ENCODE assay signal across 34 cellular contexts in the genomic region with DNA sequence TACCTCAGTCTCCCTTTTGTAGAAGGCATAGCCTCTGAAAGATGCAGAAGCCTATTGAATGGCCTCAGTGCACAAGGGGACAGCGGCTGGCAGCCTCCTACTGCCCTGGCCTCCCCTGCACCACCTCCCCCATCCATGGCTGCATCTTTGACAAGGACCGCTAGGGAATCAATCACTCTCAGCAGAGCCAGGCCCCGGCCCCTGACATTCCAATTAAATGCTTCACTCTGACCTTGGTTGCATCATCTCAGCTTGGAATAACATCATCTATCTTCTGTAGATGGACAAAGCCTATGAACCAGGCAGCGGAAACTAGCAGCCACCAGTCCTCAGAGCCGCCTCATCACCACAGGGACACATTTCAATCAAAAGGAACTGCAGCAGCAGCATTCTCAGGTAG. TPM values are rescaled to one million over a fixed set of nuclear protein-coding genes. Genes with fewer than 3 reads are reported as not detected.
DNase-seq lines count a peak whose midpoint lies in the region; FAIRE-seq and TF ChIP-seq lines count a peak whose summit lies in the region.
"Had no signal": no experiment of that assay in that cellular context is flagged by ENCODE, and none has a peak within 500 bp of the region (broad histone marks: within the 10 kb centered on the region; RNA-seq: fewer than 3 reads in every experiment).

No MANE protein-coding gene starts in this region.

- no peak overlapping the region for H4K8ac ChIP-seq in mesendoderm (ENCODE audit: low read depth, low read length)

- H3K4me1 ChIP-seq in astrocyte (ENCODE audit: insufficient read depth, low read length) (no peaks in the 10 kb centered on the region), mesendoderm (ENCODE audit: control insufficient read depth, low read depth, low read length) (no peaks in the 10 kb centered on the region), ascending aorta (no peaks in the 10 kb centered on the region)
- H3K4me1 ChIP-seq: left lung, testis had no signal

- no peaks in the 10 kb centered on the region for H3K9me3 Mint-ChIP-seq in astrocyte (ENCODE audit: unreplicated experiment)
- H3K9me3 Mint-ChIP-seq: activated naive CD4-positive, alpha-beta T cell treated with anti-CD3 and anti-CD28 coated beads, Interleukin-2, amount 50 U/mL, for 24 hours; activated T-helper 17 cell treated with anti-CD3 and anti-CD28 coated beads, Interleukin-2, amount 50 U/mL, for 72 hours; mesothelial cell of epicardium had no signal

- H4K20me1 ChIP-seq in astrocyte (ENCODE audit: insufficient read depth, low read length), result no peaks in the 10 kb centered on the region

- no peak overlapping the region for H3K56ac ChIP-seq in mesendoderm (ENCODE audit: low read length)

- no peak overlapping the region for H2BK5ac ChIP-seq in mesendoderm (ENCODE audit: low read length)

- H2BK15ac ChIP-seq in mesendoderm (replicated peaks; ENCODE audit: low read depth), result no peak overlapping the region

- no peak overlapping the region for H2AK5ac ChIP-seq in mesendoderm (ENCODE audit: low read length)

- H3K23ac ChIP-seq in mesendoderm (ENCODE audit: low read length), result no peak overlapping the region

- no peak overlapping the region for H3K4me2 ChIP-seq in astrocyte (ENCODE audit: low read length)
- H3K4me2 ChIP-seq in mesendoderm (ENCODE audit: low read length), result no peak overlapping the region
- H3K4me2 ChIP-seq: smooth muscle cell had no signal

- no peaks in the 10 kb centered on the region for H3K36me3 Mint-ChIP-seq in astrocyte (ENCODE audit: low read depth, unreplicated experiment)
- H3K36me3 Mint-ChIP-seq: activated naive CD4-positive, alpha-beta T cell treated with anti-CD3 and anti-CD28 coated beads, Interleukin-2, amount 50 U/mL, for 24 hours; CD14-positive monocyte; mesothelial cell of epicardium; naive thymus-derived CD4-positive, alpha-beta T cell had no signal

- no peak overlapping the region for H3K4me3 Mint-ChIP-seq in astrocyte (ENCODE audit: unreplicated experiment)
- H3K4me3 Mint-ChIP-seq: activated naive CD4-positive, alpha-beta T cell treated with anti-CD3 and anti-CD28 coated beads, Interleukin-2, amount 50 U/mL, for 24 hours; activated T-helper 17 cell treated with anti-CD3 and anti-CD28 coated beads, Interleukin-2, amount 50 U/mL, for 72 hours; CD14-positive monocyte; mesothelial cell of epicardium; naive thymus-derived CD4-positive, alpha-beta T cell had no signal

- H3K27me3 Mint-ChIP-seq in astrocyte (ENCODE audit: low read depth, unreplicated experiment), result peaks cover 30% of the 10 kb centered on the region

- H3K9me3 ChIP-seq in astrocyte (ENCODE audit: insufficient read depth, low read depth, low read length) (peaks cover 3% of the 10 kb centered on the region), ascending aorta (no peaks in the 10 kb centered on the region)
- H3K9me3 ChIP-seq: left lung, testis had no signal

- no peak overlapping the region for H3K27ac ChIP-seq in astrocyte (ENCODE audit: low read depth, low read length)
- H3K27ac ChIP-seq in mesendoderm (ENCODE audit: low read depth, low read length), result no peak overlapping the region
- H3K27ac ChIP-seq in ascending aorta, result no peak overlapping the region
- H3K27ac ChIP-seq: left lung, testis had no signal

- FAIRE-seq in astrocyte (lab: Jason Lieb, UNC), result no peak
- FAIRE-seq: GM19239 had no signal

- no peak overlapping the region for H4K5ac ChIP-seq in mesendoderm (ENCODE audit: low read length)

- H3K27me3 ChIP-seq in astrocyte (ENCODE audit: insufficient read depth, low read length) (peaks cover 2% of the 10 kb centered on the region), mesendoderm (ENCODE audit: insufficient read depth, low read length, poor library complexity) (no peaks in the 10 kb centered on the region), ascending aorta (no peaks in the 10 kb centered on the region)
- H3K27me3 ChIP-seq: testis had no signal

- H3K4me3 ChIP-seq in astrocyte (ENCODE audit: insufficient read depth, low read depth, low read length) (no peak overlapping the region), mesendoderm (ENCODE audit: low read length) (no peak overlapping the region), ascending aorta (no peak overlapping the region)
- H3K4me3 ChIP-seq: left lung, smooth muscle cell, testis had no signal

- DNase-seq in EL, result peak; percentile 36
- DNase-seq in NCI-H2227 (lab: John Stamatoyannopoulos, UW; ENCODE audit: unreplicated experiment), result peak; percentile 15
- DNase-seq in astrocyte (ENCODE audit: low read depth), result no peak
- peak; percentile 87 for DNase-seq in mesendoderm
- DNase-seq in LoVo (ENCODE audit: low spot score), result no peak
- no peak for DNase-seq in ascending aorta (ENCODE audit: low spot score in 2 of 2)
- no peak for DNase-seq in NCI-H1694 treated with DMSO at 0.1 percent for 48 hours (lab: John Stamatoyannopoulos, UW)
- DNase-seq in stimulated activated CD4-positive, alpha-beta T cell treated with anti-CD3 and anti-CD28 coated beads, Interleukin-2, amount 100 ng/mL, for 24 hours, result no peak
- DNase-seq: activated CD4-positive, alpha-beta T cell treated with anti-CD3 and anti-CD28 coated beads, Interleukin-2, amount 50 U/mL, for 4 hours; activated CD4-positive, CD25-positive, alpha-beta regulatory T cell; activated CD8-positive, alpha-beta memory T cell treated with anti-CD3 and anti-CD28 coated beads, Interleukin-2, amount 50 U/mL, for 4 hours; cerebellar nuclear complex; head of caudate nucleus; Kasumi-1; left lung; naive thymus-derived CD4-positive, alpha-beta T cell; NCI-H1048; NCI-H187; NCI-H226; NCI-H774; Right ventricle myocardium superior; stimulated activated CD4-positive, alpha-beta T cell treated with anti-CD3 and anti-CD28 coated beads, Interleukin-2, amount 100 ng/mL, for 48 hours; stimulated activated naive CD4-positive, alpha-beta T cell; T1000; testis had no signal

- no peak overlapping the region for H2BK120ac ChIP-seq in mesendoderm (ENCODE audit: low read depth, low read length)

- H3K9ac ChIP-seq in astrocyte (ENCODE audit: low read length) (no peak overlapping the region), mesendoderm (ENCODE audit: low read length) (no peak overlapping the region)

- peak overlapping the region; percentile 50 for H3K27ac Mint-ChIP-seq in astrocyte (ENCODE audit: unreplicated experiment)
- H3K27ac Mint-ChIP-seq: activated naive CD4-positive, alpha-beta T cell treated with anti-CD3 and anti-CD28 coated beads, Interleukin-2, amount 50 U/mL, for 24 hours; activated T-helper 17 cell treated with anti-CD3 and anti-CD28 coated beads, Interleukin-2, amount 50 U/mL, for 72 hours; CD14-positive monocyte; mesothelial cell of epicardium; naive thymus-derived CD4-positive, alpha-beta T cell had no signal

- WGBS in mesendoderm (ENCODE audit: extremely low coverage, insufficient coverage, low lambda C conversion rate), result no CpG with 5 or more reads among the region's 5 CpGs

- intact Hi-C loops in ascending aorta (cut with DNase I), result no loop called here

- H3K36me3 ChIP-seq in astrocyte (ENCODE audit: insufficient read depth, low read length), result no peaks in the 10 kb centered on the region
- no peaks in the 10 kb centered on the region for H3K36me3 ChIP-seq in mesendoderm (ENCODE audit: control insufficient read depth, insufficient read depth, low read length)
- no peaks in the 10 kb centered on the region for H3K36me3 ChIP-seq in ascending aorta
- H3K36me3 ChIP-seq: left lung had no signal

- H3K4ac ChIP-seq in mesendoderm (ENCODE audit: low read depth, low read length), result no peak overlapping the region

- TF ChIP-seq CTCF in astrocyte (IDR thresholded peaks at IDR 0.05; ENCODE audit: insufficient read depth, low read depth, low read length) (no peak), ascending aorta (IDR thresholded peaks at IDR 0.05) (no peak)

- no peaks in the 10 kb centered on the region for H3K79me2 ChIP-seq in astrocyte (ENCODE audit: insufficient read depth, low read length)
- H3K79me2 ChIP-seq in mesendoderm (ENCODE audit: control insufficient read depth, insufficient read depth, low read length), result no peaks in the 10 kb centered on the region

- peaks cover 4% of the 10 kb centered on the region for H3K4me1 Mint-ChIP-seq in astrocyte (ENCODE audit: low read depth, unreplicated experiment)
- H3K4me1 Mint-ChIP-seq: activated naive CD4-positive, alpha-beta T cell treated with anti-CD3 and anti-CD28 coated beads, Interleukin-2, amount 50 U/mL, for 24 hours; activated T-helper 17 cell treated with anti-CD3 and anti-CD28 coated beads, Interleukin-2, amount 50 U/mL, for 72 hours had no signal

- no peak overlapping the region for H2AFZ ChIP-seq in astrocyte (ENCODE audit: low read depth, low read length)

- no peaks in the 10 kb centered on the region for H3K79me1 ChIP-seq in mesendoderm (ENCODE audit: low read length)

- H3K18ac ChIP-seq in mesendoderm (ENCODE audit: low read length), result no peak overlapping the region

RNA-seq across cellular contexts. Expression of gene TMEM132E, which starts 11.7 kb away (rescaled TPM):
- 0.18 and 0.26 TPM in 2 replicates for total RNA-seq in astrocyte
- polyA plus RNA-seq in mesendoderm (2013, experiment 1 of 2), result 0.08 TPM
- 0.10 TPM for polyA plus RNA-seq in mesendoderm (2013, experiment 2 of 2)
- not detected for total RNA-seq in ascending aorta
- total RNA-seq: activated T-helper 17 cell treated with anti-CD3 and anti-CD28 coated beads, Interleukin-2, amount 50 U/mL, for 72 hours; osteoblast; renal cortical epithelial cell; Right ventricle myocardium superior had no signal
- polyA plus RNA-seq: AG04450, CD14-positive monocyte had no signal

Comparison
In these comparisons a context has a peak if more than half of its experiments do, and no peak if none do; other contexts are left out.
1. DNase-seq: peak in EL (single experiment), NCI-H2227 (single experiment) and mesendoderm (single experiment); none in astrocyte (single experiment), LoVo (single experiment), ascending aorta (0 of 2), NCI-H1694 treated with DMSO at 0.1 percent for 48 hours (single experiment) and stimulated activated CD4-positive, alpha-beta T cell treated with anti-CD3 and anti-CD28 coated beads, Interleukin-2, amount 100 ng/mL, for 24 hours (0 of 2).